Comparison of ENCODE assay signal across 21 cellular contexts in the genomic region with DNA sequence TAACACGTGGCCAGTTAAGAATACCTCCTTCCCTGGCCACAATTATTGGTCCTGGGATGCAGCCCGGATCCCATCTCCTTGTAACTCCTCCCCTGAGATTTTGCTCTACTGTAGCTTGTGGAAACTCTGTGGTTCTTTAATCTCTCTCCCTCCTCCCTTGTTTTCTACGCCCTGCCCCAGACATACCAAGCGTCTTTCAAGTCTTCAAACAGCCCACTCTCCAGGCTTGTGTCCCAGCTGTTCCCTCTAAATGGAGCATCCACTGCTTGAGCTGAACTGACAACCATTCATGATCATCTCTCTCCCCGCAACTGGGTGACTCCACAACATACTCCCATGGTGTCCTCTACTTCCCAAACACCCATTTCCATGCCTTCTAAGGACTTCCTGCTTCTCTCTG.
"Had no signal": no experiment of that assay in that cellular context is flagged by ENCODE, and none has a peak within 500 bp of the region (broad histone marks: within the 10 kb centered on the region; RNA-seq: fewer than 3 reads in every experiment).

No MANE protein-coding gene starts in this region.

- H3K4me2 ChIP-seq: hepatocyte, neural progenitor cell had no signal

- H3K36me3 ChIP-seq: neural progenitor cell, ovary had no signal

- H2AFZ ChIP-seq: hepatocyte, neural progenitor cell had no signal

- H3K4me1 ChIP-seq: right lobe of liver, testis had no signal

- H3K9me3 ChIP-seq: esophagus muscularis mucosa, gastroesophageal sphincter, ovary, right lobe of liver, testis, tibial nerve had no signal

- DNase-seq: effector memory CD4-positive, alpha-beta T cell; foreskin fibroblast; head of caudate nucleus; kidney; left cardiac atrium; left ventricle myocardium superior; mesenchymal stem cell; naive thymus-derived CD8-positive, alpha-beta T cell; ovary; right lobe of liver; stimulated activated CD4-positive, alpha-beta T cell treated with anti-CD3 and anti-CD28 coated beads, Interleukin-2, amount 100 ng/mL, for 24 hours; stimulated activated CD4-positive, alpha-beta T cell treated with anti-CD3 and anti-CD28 coated beads, Interleukin-4, amount 100 ng/mL, for 4 hours; stimulated activated naive B cell treated with anti-CD40 and anti-IgM and Interleukin-4, amounts not matched to agents 10 μg/mL and 1 μg/mL and 100 μg/mL, for 72 hours; stimulated activated naive CD8-positive, alpha-beta T cell treated with anti-CD3 and anti-CD28 coated beads, Interleukin-15, amount 100 ng/mL, for 72 hours; testis had no signal

- H3K9ac ChIP-seq: neural progenitor cell had no signal

- H3K4me3 ChIP-seq: esophagus muscularis mucosa, gastroesophageal sphincter, hepatocyte, lung, neural progenitor cell, ovary, right lobe of liver, testis, tibial nerve had no signal

- ATAC-seq: gastroesophageal sphincter; naive thymus-derived CD8-positive, alpha-beta T cell; right lobe of liver; stimulated activated naive B cell treated with anti-CD40 and anti-IgM and Interleukin-4, amounts not matched to agents 10 μg/mL and 1 μg/mL and 100 μg/mL, for 72 hours; stimulated activated naive CD8-positive, alpha-beta T cell treated with anti-CD3 and anti-CD28 coated beads, Interleukin-15, amount 100 ng/mL, for 72 hours had no signal

- H3K27me3 ChIP-seq: esophagus muscularis mucosa, gastroesophageal sphincter, hepatocyte, neural progenitor cell, ovary, right lobe of liver, testis, tibial nerve had no signal

- H3K27ac ChIP-seq: esophagus muscularis mucosa, gastroesophageal sphincter, hepatocyte, neural progenitor cell, ovary, right lobe of liver, testis, tibial nerve had no signal
